In the genomic region with DNA sequence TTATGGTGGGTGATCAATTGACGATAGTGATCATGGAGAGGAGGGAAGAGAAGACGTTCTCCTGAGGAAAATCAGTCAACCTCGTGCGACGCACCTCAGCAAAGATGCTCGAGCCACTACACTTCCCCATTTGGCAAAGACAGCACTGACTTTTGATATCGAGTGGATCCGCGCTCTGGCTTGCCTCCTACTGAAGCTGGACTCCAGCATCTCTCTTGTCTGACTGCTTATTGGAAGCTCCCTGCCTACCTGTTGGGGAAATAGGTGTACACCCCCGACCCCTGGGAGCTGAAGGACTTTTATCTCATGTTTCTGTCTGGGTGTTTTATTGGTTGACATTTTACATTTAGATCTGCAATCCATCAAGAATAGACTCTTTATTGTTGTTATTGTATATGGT, we compare ENCODE assay signal across 23 cellular contexts.
"Had no signal": no experiment of that assay in that cellular context is flagged by ENCODE, and none has a peak within 500 bp of the region (broad histone marks: within the 10 kb centered on the region; RNA-seq: fewer than 3 reads in every experiment).

No MANE protein-coding gene starts in this region.

- H3K4me3 ChIP-seq: colonic mucosa, esophagus squamous epithelium, gastrocnemius medialis, heart right ventricle, left lung, lower lobe of right lung, mucosa of descending colon had no signal

- H3K9me3 ChIP-seq: colonic mucosa, esophagus squamous epithelium, gastrocnemius medialis, heart right ventricle, lower lobe of right lung, mucosa of descending colon had no signal

- H3K36me3 Mint-ChIP-seq: mesothelial cell of epicardium had no signal

- DNase-seq: colonic mucosa; cortex of kidney; effector CD4-positive, alpha-beta T cell; effector memory CD4-positive, alpha-beta T cell; esophagus squamous epithelium; foreskin fibroblast; foreskin melanocyte; gastrocnemius medialis; glutamatergic neuron; heart right ventricle; hippocampal formation; left cardiac atrium; left lung; left ventricle myocardium superior; lower lobe of right lung; mesenchymal stem cell; mucosa of descending colon; naive B cell had no signal

- H3K4me1 ChIP-seq: colonic mucosa, esophagus squamous epithelium, gastrocnemius medialis, heart right ventricle, left lung, lower lobe of right lung had no signal

- H3K27me3 Mint-ChIP-seq: dendritic cell treated with granulocyte-macrophage colony-stimulating factor and Interleukin-4, amounts not matched to agents 40 ng/mL and 50 ng/mL, for 4 days had no signal

- H3K27ac Mint-ChIP-seq: dendritic cell treated with granulocyte-macrophage colony-stimulating factor and Interleukin-4, amounts not matched to agents 40 ng/mL and 50 ng/mL, for 4 days; mesothelial cell of epicardium; naive B cell had no signal

- H3K27me3 ChIP-seq: colonic mucosa, gastrocnemius medialis had no signal

- H3K36me3 ChIP-seq: colonic mucosa, esophagus squamous epithelium, gastrocnemius medialis, heart right ventricle, left lung, lower lobe of right lung had no signal

- FAIRE-seq: endothelial cell of umbilical vein, islet of Langerhans, keratinocyte had no signal

- H3K4me3 Mint-ChIP-seq: dendritic cell treated with granulocyte-macrophage colony-stimulating factor and Interleukin-4, amounts not matched to agents 40 ng/mL and 50 ng/mL, for 4 days; mesothelial cell of epicardium; naive B cell had no signal

- ATAC-seq: gastrocnemius medialis, heart right ventricle, left cardiac atrium, left lung, left ventricle myocardium superior, lower lobe of right lung, mucosa of descending colon had no signal

- H3K27ac ChIP-seq: colonic mucosa, esophagus squamous epithelium, gastrocnemius medialis, heart right ventricle, left lung, lower lobe of right lung had no signal

- H3K4me1 Mint-ChIP-seq: mesothelial cell of epicardium, naive B cell had no signal
